9 cellular contexts compared by ENCODE assay signal in the genomic region with DNA sequence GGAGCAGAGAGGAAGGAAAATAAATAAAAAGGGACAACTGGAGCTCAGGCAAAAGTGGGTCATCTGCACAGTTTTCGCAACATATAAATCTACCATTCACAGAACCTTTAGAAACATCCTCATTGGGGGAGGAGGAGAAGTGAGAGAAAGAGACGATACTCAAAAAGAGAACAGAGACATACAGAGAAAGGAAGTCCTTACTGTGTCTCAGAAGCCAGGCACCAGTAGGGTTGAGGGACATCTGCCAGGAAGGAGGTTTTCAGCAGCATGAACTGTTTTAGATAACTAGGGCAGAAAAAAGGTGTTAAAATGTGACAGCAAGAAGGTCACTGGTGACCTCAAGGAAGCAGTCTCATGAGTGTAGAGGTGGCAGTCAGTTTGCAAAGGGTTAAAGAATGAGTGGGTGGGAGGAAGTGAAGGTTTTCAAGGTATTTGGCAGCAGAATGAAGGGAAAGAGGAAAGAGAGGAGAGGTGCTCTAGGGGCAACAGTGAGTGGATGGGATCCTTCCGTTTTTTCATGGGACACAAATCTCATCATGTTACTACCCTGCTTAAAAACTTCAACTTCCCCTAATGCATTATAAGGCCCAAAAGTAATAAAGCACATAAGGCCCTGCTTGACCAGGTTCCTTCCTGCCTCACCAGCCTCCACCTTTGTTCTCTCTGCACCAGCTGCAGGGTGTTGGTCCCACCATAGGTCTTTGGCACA. TPM values are rescaled to one million over a fixed set of nuclear protein-coding genes. Genes with fewer than 3 reads are reported as not detected.
DNase-seq lines count a peak whose midpoint lies in the region; ATAC-seq, FAIRE-seq and TF ChIP-seq lines count a peak whose summit lies in the region.
"Had no signal": no experiment of that assay in that cellular context is flagged by ENCODE, and none has a peak within 500 bp of the region (broad histone marks: within the 10 kb centered on the region; RNA-seq: fewer than 3 reads in every experiment).

No MANE protein-coding gene starts in this region.

- WGBS in K562 (ENCODE audit: insufficient coverage, low coverage, missing lambda C conversion rate): 20% methylated on average over 3 of the region's 3 CpGs

- H3K9me3 Mint-ChIP-seq in stimulated activated memory B cell treated with anti-CD40 and anti-IgM and Interleukin-4, amounts not matched to agents 10 μg/mL and 1 μg/mL and 100 μg/mL, for 72 hours: no peaks in the 10 kb centered on the region

- H3K4me3 ChIP-seq in K562: no peak overlapping the region

- in situ Hi-C loops in K562 (cut with MboI): no loop called here

- CTCF ChIA-PET in K562 (lab: Yijun Ruan, JAX; ENCODE audit: low intra/inter-chr PET ratio): no interaction called here

- no peak overlapping the region for H2AFZ ChIP-seq in K562 (ENCODE audit: low read depth, low read length)

- H3K9me3 ChIP-seq in K562 (replicated peaks; ENCODE audit: control insufficient read depth, insufficient read depth, low read depth, low read length): no peaks in the 10 kb centered on the region

- no peak for TF ChIP-seq EP300 in K562 (IDR thresholded peaks at IDR 0.05; ENCODE audit: low read length)

- ATAC-seq in GM21360 (IDR thresholded peaks at IDR 0.05; ENCODE audit: unreplicated experiment) (peak; percentile 82), HG03460 (IDR thresholded peaks at IDR 0.05; ENCODE audit: unreplicated experiment) (peak; percentile 78), K562 (peak; percentile 30)
- peak; percentile 92 for ATAC-seq in stimulated activated memory B cell treated with anti-CD40 and anti-IgM and Interleukin-4, amounts not matched to agents 10 μg/mL and 1 μg/mL and 100 μg/mL, for 72 hours

- TF ChIP-seq CTCF in GM10266 (IDR thresholded peaks at IDR 0.05; ENCODE audit: control insufficient read depth, insufficient read depth, low read depth, missing control alignments) (no peak), K562 (IDR thresholded peaks at IDR 0.05 in 2 of 3, conservative IDR thresholded peaks at IDR 0.05 in 1 of 3; ENCODE audit: insufficient read depth in 2 of 3, low read depth in 1 of 3, low read length in 3 of 3) (no peak)

- H3K27ac Mint-ChIP-seq in stimulated activated memory B cell treated with anti-CD40 and anti-IgM and Interleukin-4, amounts not matched to agents 10 μg/mL and 1 μg/mL and 100 μg/mL, for 72 hours: no peak overlapping the region

- DNase-seq in GM10266 (ENCODE audit: extremely low spot score): peak; percentile 72
- DNase-seq in K562 (ENCODE audit: extremely low read depth in 1 of 4, low spot score in 3 of 4): peak; percentile 36 to 64 (median 42)
- no peak for DNase-seq in RCC 7860 (ENCODE audit: low spot score)
- no peak for DNase-seq in cerebellar nuclear complex (lab: John Stamatoyannopoulos, UW)
- DNase-seq in COLO668 (lab: John Stamatoyannopoulos, UW; ENCODE audit: unreplicated experiment): no peak

- no peaks in the 10 kb centered on the region for H3K9me1 ChIP-seq in K562 (ENCODE audit: control insufficient read depth, insufficient read depth, low read length)

- H4K20me1 ChIP-seq in K562 (replicated peaks; ENCODE audit: control insufficient read depth, insufficient read depth, low read length): peaks cover 9% of the 10 kb centered on the region; the same call in 1 of the 2 replicates

- H3K4me1 ChIP-seq in K562 (replicated peaks in 1 of 2; ENCODE audit: control insufficient read depth in 2 of 2, insufficient read depth in 2 of 2, low read length in 2 of 2): peaks cover 18 to 44% of the 10 kb centered on the region in 2 experiments

- peak overlapping the region; percentile 7 for H3K4me3 Mint-ChIP-seq in stimulated activated memory B cell treated with anti-CD40 and anti-IgM and Interleukin-4, amounts not matched to agents 10 μg/mL and 1 μg/mL and 100 μg/mL, for 72 hours

- no peaks in the 10 kb centered on the region for H3K36me3 Mint-ChIP-seq in stimulated activated memory B cell treated with anti-CD40 and anti-IgM and Interleukin-4, amounts not matched to agents 10 μg/mL and 1 μg/mL and 100 μg/mL, for 72 hours

- H3K4me1 Mint-ChIP-seq in stimulated activated memory B cell treated with anti-CD40 and anti-IgM and Interleukin-4, amounts not matched to agents 10 μg/mL and 1 μg/mL and 100 μg/mL, for 72 hours: peaks cover 30% of the 10 kb centered on the region

- FAIRE-seq in K562 (lab: Jason Lieb, UNC): peak; percentile 72
- no peak for FAIRE-seq in RCC 7860 (lab: Jason Lieb, UNC)
- FAIRE-seq: colon had no signal

- no peak for TF ChIP-seq POLR2A in K562 (conservative IDR thresholded peaks at IDR 0.05)

- no peaks in the 10 kb centered on the region for H3K27me3 Mint-ChIP-seq in stimulated activated memory B cell treated with anti-CD40 and anti-IgM and Interleukin-4, amounts not matched to agents 10 μg/mL and 1 μg/mL and 100 μg/mL, for 72 hours

- POLR2A ChIA-PET in K562 (lab: Yijun Ruan, JAX): interaction anchor here (1.0 to 1.4 kb wide), 2 partner anchors 9 to 34 kb away, joined by 3 to 5 read pairs; no protein-coding TSS in a partner anchor

- no TSS peak for BruUV-seq in K562 (replicated peaks; lab: Mats Ljungman, UMichigan)

- peaks cover 87% of the 10 kb centered on the region for H3K79me2 ChIP-seq in K562 (ENCODE audit: control insufficient read depth, insufficient read depth, low read length)

- intact Hi-C loops in K562 (cut with micrococcal nuclease): no loop called here

- H3K27me3 ChIP-seq in K562 (ENCODE audit: control insufficient read depth in 2 of 2, insufficient read depth in 2 of 2, low read length in 2 of 2): no peaks in the 10 kb centered on the region

- TF ChIP-seq RAD21 in K562 (CRISPR knock-in tag; conservative IDR thresholded peaks at IDR 0.05 in 1 of 2, IDR thresholded peaks at IDR 0.05 in 1 of 2): no peak

- peak overlapping the region; percentile 53 for H3K27ac ChIP-seq in K562 (ENCODE audit: extremely low read depth, low read depth, low read length)

- no peaks in the 10 kb centered on the region for H3K36me3 ChIP-seq in K562 (ENCODE audit: control insufficient read depth, insufficient read depth, low read length)

- H3K9ac ChIP-seq in K562 (ENCODE audit: insufficient read depth in 1 of 2, low read depth in 2 of 2, low read length in 2 of 2): peak overlapping the region in 1 of 2 experiments; percentile 31; a peak in 3 of 4 replicates

- H3K4me2 ChIP-seq in K562 (ENCODE audit: insufficient read depth, low read length): peak overlapping the region; percentile 42

TF ChIP-seq in K562, 482 proteins besides CTCF, POLR2A, EP300 and RAD21 (continues in another document):
- TF ChIP-seq ZNF282 (CRISPR knock-in tag; IDR thresholded peaks at IDR 0.05) (no peak), KAT7 (CRISPR knock-in tag; IDR thresholded peaks at IDR 0.05; ENCODE audit: borderline replicate concordance) (no peak)

RNA-seq across cellular contexts. Expression of a gene that starts 9.5 kb away (rescaled TPM):
- total RNA-seq in K562 (2011; cell fraction: chromatin; rRNA removed; ENCODE audit: low replicate concordance): 82.2 and 105 TPM in 2 replicates
- total RNA-seq in K562 (2011; cell fraction: nucleolus; rRNA removed): 37.4 and 43.0 TPM in 2 replicates
- 62.0 and 66.7 TPM in 2 replicates for total RNA-seq in K562 (2011; cell fraction: nucleoplasm; rRNA removed)
- total RNA-seq in K562 (2014; rRNA removed) (27.1 and 28.2 TPM in 2 replicates), K562 (2014; rRNA removed; fragmentation: Illumina TruSeq; extraction: Trizol) (42.5 and 46.8 TPM in 2 replicates), K562 (2015; rRNA removed; fragmentation: Illumina TruSeq; extraction: Trizol) (40.6 and 43.4 TPM in 2 replicates), K562 (2021) (43.0 TPM in 2 replicates)
- polyA plus RNA-seq in K562 (2011; rRNA removed) (32.0 and 43.9 TPM in 2 replicates), K562 (2014; fragmentation: Illumina TruSeq; extraction: Trizol) (37.3 and 44.1 TPM in 2 replicates), K562 (2014; fragmentation: Nextera tagmentation; extraction: Ambion mirVana) (10 to 100 TPM in 1 of 2 experiments, 1 to 10 TPM in 1; 9.7 to 13.0 TPM), K562 (2014; rRNA removed) (23.0 and 28.3 TPM in 2 replicates)
- 21.9 and 26.6 TPM in 2 replicates for polyA plus RNA-seq in K562 (2011; cell fraction: cytosol; rRNA removed)
- 88.9 and 89.1 TPM in 2 replicates for polyA plus RNA-seq in K562 (2011; cell fraction: nucleus; rRNA removed)
- polyA plus RNA-seq in K562 (2012): 29.9 and 45.8 TPM in 2 replicates
- polyA minus RNA-seq in K562 (2011; rRNA and poly(A)+ RNA removed): 56.4 and 60.1 TPM in 2 replicates
- polyA minus RNA-seq in K562 (2011; cell fraction: cytosol; rRNA and poly(A)+ RNA removed): 38.3 and 41.6 TPM in 2 replicates
- 46.7 and 70.9 TPM in 2 replicates for polyA minus RNA-seq in K562 (2011; cell fraction: nucleus; rRNA and poly(A)+ RNA removed)

Comparison
In these comparisons a context has a peak if more than half of its experiments do, and no peak if none do; other contexts are left out.
1. DNase-seq: peak in GM10266 (single experiment) and K562 (4 of 4); none in RCC 7860 (single experiment), cerebellar nuclear complex (0 of 2) and COLO668 (single experiment).
2. ATAC-seq: peak in every context shown above with its lines; median percentile 92 in stimulated activated memory B cell treated with anti-CD40 and anti-IgM and Interleukin-4, amounts not matched to agents 10 μg/mL and 1 μg/mL and 100 μg/mL, for 72 hours; 82 in GM21360; 78 in HG03460; 30 in K562.